In the genomic region with DNA sequence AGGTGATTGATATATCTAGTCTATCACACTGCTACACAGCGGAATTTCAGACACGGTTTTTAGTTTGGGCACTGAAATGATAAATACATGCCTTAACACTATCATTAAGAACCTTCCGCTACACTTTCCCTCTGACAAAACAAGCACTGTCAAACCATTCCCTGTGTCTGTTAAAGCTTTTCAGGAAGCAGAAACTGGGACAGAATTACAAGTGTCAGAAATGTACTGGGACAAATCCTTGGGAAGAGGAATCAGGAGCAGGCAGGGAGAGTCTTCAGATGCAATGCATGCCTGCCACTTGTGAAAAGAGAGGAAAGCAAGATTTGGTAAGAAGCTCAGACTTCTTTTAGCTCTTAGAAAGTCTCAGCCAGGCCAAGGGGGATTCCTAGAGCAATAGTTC, we compare ENCODE assay signal across 20 cellular contexts.
DNase-seq lines count a peak whose midpoint lies in the region; ATAC-seq and TF ChIP-seq lines count a peak whose summit lies in the region.
"Had no signal": no experiment of that assay in that cellular context is flagged by ENCODE, and none has a peak within 500 bp of the region (broad histone marks: within the 10 kb centered on the region; RNA-seq: fewer than 3 reads in every experiment).

No MANE protein-coding gene starts in this region.

- no peaks in the 10 kb centered on the region for H3K27me3 ChIP-seq in neural progenitor cell
- H3K27me3 ChIP-seq: BLaER1 had no signal

- no peak overlapping the region for H3K9ac ChIP-seq in neural progenitor cell
- H3K9ac ChIP-seq: BLaER1 had no signal

- H3K36me3 Mint-ChIP-seq in brain (no peaks in the 10 kb centered on the region), neural progenitor cell (no peaks in the 10 kb centered on the region)
- H3K36me3 Mint-ChIP-seq: CD4-positive, CD25-positive, alpha-beta regulatory T cell; CD8-positive, alpha-beta T cell had no signal

- peak; percentile 31 for DNase-seq in NCI-H2227 (lab: John Stamatoyannopoulos, UW; ENCODE audit: unreplicated experiment)
- DNase-seq in neural progenitor cell (ENCODE audit: low spot score) = no peak
- no peak for DNase-seq in activated effector memory CD4-positive, alpha-beta T cell treated with Interleukin-2 at 50 U/mL for 16 hours
- DNase-seq in germinal center (ENCODE audit: low spot score) = no peak
- no peak for DNase-seq in COLO829 (ENCODE audit: low spot score)
- DNase-seq: CD4-positive, CD25-positive, alpha-beta regulatory T cell; CD8-positive, alpha-beta T cell; DMS 273 treated with DMSO at 0.1 percent for 48 hours; DMS79; EL; GDM1; GOT3; H7 had no signal

- H3K9me3 Mint-ChIP-seq in brain = peaks cover 0 to 18% (median 5%) of the 10 kb centered on the region in 5 experiments
- no peaks in the 10 kb centered on the region for H3K9me3 Mint-ChIP-seq in neural progenitor cell
- H3K9me3 Mint-ChIP-seq: CD8-positive, alpha-beta T cell had no signal

- peak overlapping the region in 4 of 5 experiments; percentile 40 to 88 (median 58) for H3K27ac Mint-ChIP-seq in brain
- H3K27ac Mint-ChIP-seq in neural progenitor cell = no peak overlapping the region
- H3K27ac Mint-ChIP-seq: B cell; CD4-positive, CD25-positive, alpha-beta regulatory T cell; CD8-positive, alpha-beta T cell had no signal

- no peak for TF ChIP-seq CTCF in brain (conservative IDR thresholded peaks at IDR 0.05)
- no peak for TF ChIP-seq CTCF in neural progenitor cell (IDR thresholded peaks at IDR 0.05)

- no peak overlapping the region for H3K4me3 ChIP-seq in neural progenitor cell
- H3K4me3 ChIP-seq: BLaER1, GM12878 had no signal

- H3K27ac ChIP-seq in neural progenitor cell = peak overlapping the region; percentile 64
- H3K27ac ChIP-seq: BLaER1, C4-2B had no signal

- H3K36me3 ChIP-seq in neural progenitor cell = no peaks in the 10 kb centered on the region
- H3K36me3 ChIP-seq: BLaER1 had no signal

- peaks cover 18% of the 10 kb centered on the region for H3K4me1 ChIP-seq in neural progenitor cell
- H3K4me1 ChIP-seq: BLaER1 had no signal

- H3K9me3 ChIP-seq in neural progenitor cell (ENCODE audit: low read depth) = no peaks in the 10 kb centered on the region
- H3K9me3 ChIP-seq: BLaER1 had no signal

- no peak for ATAC-seq in HG03175 (IDR thresholded peaks at IDR 0.05; ENCODE audit: unreplicated experiment)
- ATAC-seq: CD8-positive, alpha-beta T cell; GM12878; HCT116 had no signal

- H3K4me3 Mint-ChIP-seq in brain (no peak overlapping the region), neural progenitor cell (no peak overlapping the region)
- H3K4me3 Mint-ChIP-seq: B cell; CD4-positive, CD25-positive, alpha-beta regulatory T cell; CD8-positive, alpha-beta T cell had no signal

- H3K4me1 Mint-ChIP-seq in brain (peaks cover 22% of the 10 kb centered on the region), neural progenitor cell (peaks cover 7% of the 10 kb centered on the region)
- H3K4me1 Mint-ChIP-seq: B cell; CD4-positive, CD25-positive, alpha-beta regulatory T cell had no signal

- H3K4me2 ChIP-seq in neural progenitor cell = peak overlapping the region; percentile 48
- H3K4me2 ChIP-seq: BLaER1 had no signal

- peaks cover 3% of the 10 kb centered on the region for H3K27me3 Mint-ChIP-seq in brain
- H3K27me3 Mint-ChIP-seq in neural progenitor cell (ENCODE audit: insufficient read depth, low read depth) = peaks cover 2% of the 10 kb centered on the region
- H3K27me3 Mint-ChIP-seq: CD4-positive, CD25-positive, alpha-beta regulatory T cell had no signal

- no peaks in the 10 kb centered on the region for H3K79me2 ChIP-seq in neural progenitor cell (ENCODE audit: low read depth)

- H4K20me1 ChIP-seq in neural progenitor cell (ENCODE audit: low read depth) = no peaks in the 10 kb centered on the region
- H4K20me1 ChIP-seq: BLaER1 had no signal

- peak overlapping the region; percentile 93 for H2AFZ ChIP-seq in neural progenitor cell (replicated peaks)

- peaks cover 4% of the 10 kb centered on the region for H3F3A ChIP-seq in neural progenitor cell (ENCODE audit: low read depth)
